8 cellular contexts compared by ENCODE assay signal in genomic region chr6:34424200-34425131, GRCh38. TPM values are rescaled to one million over a fixed set of nuclear protein-coding genes. Genes with fewer than 3 reads are reported as not detected.
DNase-seq lines count a peak whose midpoint lies in the region; FAIRE-seq and TF ChIP-seq lines count a peak whose summit lies in the region.

No MANE protein-coding gene starts in this region.

- peaks cover 29 to 51% of the 10 kb centered on the region in 2 donors for H3K36me3 Mint-ChIP-seq in CD4-positive, alpha-beta memory T cell
- peaks cover 28% of the 10 kb centered on the region for H3K36me3 Mint-ChIP-seq in neural progenitor cell

- no peaks in the 10 kb centered on the region for H3K27me3 Mint-ChIP-seq in CD4-positive, alpha-beta memory T cell
- peaks cover 3% of the 10 kb centered on the region for H3K27me3 Mint-ChIP-seq in neural progenitor cell (ENCODE audit: insufficient read depth, low read depth)

- H3K9me3 ChIP-seq in CD4-positive, alpha-beta memory T cell (ENCODE audit: control insufficient read depth in 1 of 2, low read length in 2 of 2), result no peaks in the 10 kb centered on the region
- H3K9me3 ChIP-seq in OCI-LY3 (ENCODE audit: insufficient read depth, low read length) (no peaks in the 10 kb centered on the region), endocrine pancreas (ENCODE audit: control insufficient read depth, low read length) (no peaks in the 10 kb centered on the region), neural progenitor cell (ENCODE audit: low read depth) (no peaks in the 10 kb centered on the region)

- H3K4me3 Mint-ChIP-seq in CD4-positive, alpha-beta memory T cell, result peak overlapping the region; percentile 97 to 99 (median 98)
- peak overlapping the region; percentile 98 for H3K4me3 Mint-ChIP-seq in neural progenitor cell

- intact Hi-C loops in CD4-positive, alpha-beta memory T cell (cut with micrococcal nuclease), result loop anchor here (2.0 kb wide), 1 partner anchor 32 kb away; the partner anchor contains the start of gene NUDT3

- H3K79me2 ChIP-seq in OCI-LY3 (ENCODE audit: low read length) (peaks cover 41% of the 10 kb centered on the region), neural progenitor cell (ENCODE audit: low read depth) (peaks cover 64% of the 10 kb centered on the region)

- peak overlapping the region; percentile 96 to 99 (median 97) for H3K27ac Mint-ChIP-seq in CD4-positive, alpha-beta memory T cell
- peak overlapping the region; percentile 99 for H3K27ac Mint-ChIP-seq in neural progenitor cell

- H3K4me1 ChIP-seq in CD4-positive, alpha-beta memory T cell (ENCODE audit: insufficient read depth, low read length), result peaks cover 30% of the 10 kb centered on the region
- peaks cover 9% of the 10 kb centered on the region for H3K4me1 ChIP-seq in OCI-LY3 (ENCODE audit: low read length)
- no peaks in the 10 kb centered on the region for H3K4me1 ChIP-seq in endocrine pancreas (ENCODE audit: control insufficient read depth, insufficient read depth, low read length)
- H3K4me1 ChIP-seq in neural progenitor cell, result peaks cover 7% of the 10 kb centered on the region

- no peak overlapping the region for H2AFZ ChIP-seq in OCI-LY3 (ENCODE audit: low read depth, low read length)
- no peak overlapping the region for H2AFZ ChIP-seq in neural progenitor cell (replicated peaks)

- POLR2A ChIA-PET in CD4-positive, alpha-beta memory T cell (lab: Charles Lee; ENCODE audit: partially characterized antibody), result interaction anchor here (0.6 to 2.8 kb wide), 7 partner anchors 9 to 214 kb away, joined by 3 to 19 read pairs (median 13); partner anchors contain the start of genes HMGA1, NUDT3 and SMIM29

- TF ChIP-seq CTCF in OCI-LY3 (IDR thresholded peaks at IDR 0.05; ENCODE audit: low read depth, low read length) (no peak), neural progenitor cell (IDR thresholded peaks at IDR 0.05) (no peak), D721Med (IDR thresholded peaks at IDR 0.05; ENCODE audit: insufficient read depth, missing control alignments) (no peak)

- peak overlapping the region; percentile 80 to 95 for H3K4me3 ChIP-seq in CD4-positive, alpha-beta memory T cell (ENCODE audit: low read length in 2 of 2)
- H3K4me3 ChIP-seq in OCI-LY3 (ENCODE audit: low read length) (peak overlapping the region; percentile 96), endocrine pancreas (ENCODE audit: control insufficient read depth, insufficient read depth, low read length) (peak overlapping the region; percentile 69), neural progenitor cell (peak overlapping the region; percentile 87)

- 0 out of 2 replicates have a peak, but pooled peaks cover 2% of the 10 kb centered on the region for H4K20me1 ChIP-seq in OCI-LY3 (ENCODE audit: insufficient read depth, low read length)
- peaks cover 56% of the 10 kb centered on the region for H4K20me1 ChIP-seq in neural progenitor cell (ENCODE audit: low read depth)

- no peak for DNase-seq in CD4-positive, alpha-beta memory T cell
- DNase-seq in neural progenitor cell (ENCODE audit: low spot score) (peak; percentile 64), NCI-H345 treated with DMSO at 0.1 percent for 48 hours (lab: John Stamatoyannopoulos, UW; ENCODE audit: unreplicated experiment) (no peak), COR-L47 (lab: John Stamatoyannopoulos, UW) (no peak), D721Med (ENCODE audit: insufficient read length, low spot score) (no peak), putamen (ENCODE audit: low spot score) (no peak)

- CTCF ChIA-PET in CD4-positive, alpha-beta memory T cell (lab: Charles Lee; ENCODE audit: partially characterized antibody), result interaction anchor here (0.6 to 4.1 kb wide), 6 partner anchors 9 to 261 kb away, joined by 3 to 12 read pairs (median 11); partner anchors contain the start of gene SMIM29

- H3K36me3 ChIP-seq in CD4-positive, alpha-beta memory T cell (ENCODE audit: insufficient read depth, low read length), result peaks cover 41% of the 10 kb centered on the region
- peaks cover 35% of the 10 kb centered on the region for H3K36me3 ChIP-seq in OCI-LY3 (replicated peaks; ENCODE audit: low read depth, low read length)
- H3K36me3 ChIP-seq in endocrine pancreas (ENCODE audit: control insufficient read depth, insufficient read depth, low read length), result peaks cover 7% of the 10 kb centered on the region
- H3K36me3 ChIP-seq in neural progenitor cell, result peaks cover 23% of the 10 kb centered on the region

- H3K27ac ChIP-seq in CD4-positive, alpha-beta memory T cell (ENCODE audit: low read depth, low read length), result peak overlapping the region; percentile 94
- H3K27ac ChIP-seq in OCI-LY3 (ENCODE audit: low read length) (0 out of 2 replicates have a peak overlapping the region, but pooled peaks have one; percentile 57), neural progenitor cell (peak overlapping the region; percentile 92)

- H3K27me3 ChIP-seq in CD4-positive, alpha-beta memory T cell (ENCODE audit: insufficient read depth, low read length), result no peaks in the 10 kb centered on the region
- no peaks in the 10 kb centered on the region for H3K27me3 ChIP-seq in OCI-LY3 (ENCODE audit: low read depth, low read length)
- H3K27me3 ChIP-seq in endocrine pancreas (ENCODE audit: control insufficient read depth, insufficient read depth, low read length), result no peaks in the 10 kb centered on the region
- no peaks in the 10 kb centered on the region for H3K27me3 ChIP-seq in neural progenitor cell

- H3K9me3 Mint-ChIP-seq in CD4-positive, alpha-beta memory T cell, result no peaks in the 10 kb centered on the region
- peaks cover 2% of the 10 kb centered on the region for H3K9me3 Mint-ChIP-seq in neural progenitor cell

- peak overlapping the region; percentile 87 for H3K4me2 ChIP-seq in OCI-LY3 (ENCODE audit: low read length)
- H3K4me2 ChIP-seq in neural progenitor cell, result peak overlapping the region; percentile 93

- peaks cover 16 to 47% (median 32%) of the 10 kb centered on the region in 4 donors for H3K4me1 Mint-ChIP-seq in CD4-positive, alpha-beta memory T cell
- H3K4me1 Mint-ChIP-seq in neural progenitor cell, result peaks cover 21% of the 10 kb centered on the region

- peak overlapping the region; percentile 98 for H3K9ac ChIP-seq in OCI-LY3 (ENCODE audit: low read length)
- H3K9ac ChIP-seq in endocrine pancreas (ENCODE audit: control insufficient read depth, insufficient read depth, low read length), result peak overlapping the region; percentile 98
- peak overlapping the region; percentile 100 for H3K9ac ChIP-seq in neural progenitor cell

- no peak for FAIRE-seq in D721Med (lab: Jason Lieb, UNC)

- peaks cover 60% of the 10 kb centered on the region for H3F3A ChIP-seq in neural progenitor cell (ENCODE audit: low read depth)

RNA-seq across cellular contexts. Expression of gene RPS10, which starts 1.4 kb away (rescaled TPM):
- total RNA-seq in CD4-positive, alpha-beta memory T cell, result 1,000 to 10,000 TPM; 2,689 to 2,757 TPM
- 1,000 to 10,000 TPM; 1,588 to 1,682 TPM for polyA plus RNA-seq in CD4-positive, alpha-beta memory T cell
- total RNA-seq in neural progenitor cell (ENCODE audit: low replicate concordance), result 4,003 and 4,850 TPM in 2 replicates

RNA-seq across cellular contexts. Expression of gene NUDT3, which starts 32.0 kb away (rescaled TPM):
- 10 to 100 TPM; 25.9 TPM for total RNA-seq in CD4-positive, alpha-beta memory T cell
- polyA plus RNA-seq in CD4-positive, alpha-beta memory T cell, result 10 to 100 TPM in 1 of 2 donors, 1 to 10 TPM in 1; 7.0 to 10.2 TPM
- total RNA-seq in neural progenitor cell (ENCODE audit: low replicate concordance), result 26.4 and 35.7 TPM in 2 replicates

RNA-seq across cellular contexts. Expression of gene PACSIN1, which starts 41.4 kb away (rescaled TPM):
- 1 to 10 TPM; 2.0 to 2.3 TPM for total RNA-seq in CD4-positive, alpha-beta memory T cell
- under 1 TPM in 1 of 2 donors, not detected in 1; 0.92 TPM for polyA plus RNA-seq in CD4-positive, alpha-beta memory T cell
- 0.41 and 1.8 TPM in 2 replicates for total RNA-seq in neural progenitor cell (ENCODE audit: low replicate concordance)
